Comparison of ENCODE assay signal across 23 cellular contexts in genomic region chr7:33701189-33701740, GRCh38.
DNase-seq lines count a peak whose midpoint lies in the region; FAIRE-seq and TF ChIP-seq lines count a peak whose summit lies in the region.
"Had no signal": no experiment of that assay in that cellular context is flagged by ENCODE, and none has a peak within 500 bp of the region (broad histone marks: within the 10 kb centered on the region; RNA-seq: fewer than 3 reads in every experiment).

No MANE protein-coding gene starts in this region.

- TF ChIP-seq POLR2A in breast epithelium (IDR thresholded peaks at IDR 0.05) (no peak), esophagus squamous epithelium (IDR thresholded peaks at IDR 0.05) (no peak)

- H3K4me1 ChIP-seq in HEK293 (ENCODE audit: control insufficient read depth, insufficient read depth, low read length) (no peaks in the 10 kb centered on the region), breast epithelium (no peaks in the 10 kb centered on the region), esophagus squamous epithelium (no peaks in the 10 kb centered on the region)
- H3K4me1 ChIP-seq: A549; BE2C; BLaER1 treated with 17β-estradiol and CSF1 and Interleukin-3, amounts not matched to agents 10 nM and 100 nM had no signal

- H3K27me3 ChIP-seq in bronchial epithelial cell (ENCODE audit: control insufficient read depth, insufficient read depth, low read length): no peaks in the 10 kb centered on the region
- H3K27me3 ChIP-seq in breast epithelium: no peaks in the 10 kb centered on the region
- H3K27me3 ChIP-seq in esophagus squamous epithelium: no peaks in the 10 kb centered on the region
- H3K27me3 ChIP-seq: BE2C; BLaER1 treated with 17β-estradiol and CSF1 and Interleukin-3, amounts not matched to agents 10 nM and 100 nM had no signal

- CTCF ChIA-PET in HEK293 (lab: Yijun Ruan, JAX) (no interaction called here), HEK293T (lab: Yijun Ruan, JAX) (interaction anchor here (1.0 kb wide), 1 partner anchor 16 kb away, joined by 3 read pairs; no protein-coding TSS in a partner anchor)

- peak; percentile 60 for FAIRE-seq in bronchial epithelial cell (lab: Jason Lieb, UNC)
- FAIRE-seq: A549, D721Med, GM12891, GM18507 had no signal

- H3K9me3 Mint-ChIP-seq in immature natural killer cell: peaks cover 0 to 37% (median 12%) of the 10 kb centered on the region in 6 donors

- POLR2A ChIA-PET in HEK293 (lab: Yijun Ruan, JAX): no interaction called here
- POLR2A ChIA-PET in HEK293T (lab: Yijun Ruan, JAX): interaction anchor here (1.3 kb wide), 1 partner anchor 20 kb away, joined by 3 read pairs; no protein-coding TSS in a partner anchor

- TF ChIP-seq CTCF in HEK293 (tag by site-specific recombination; IDR thresholded peaks at IDR 0.05) (no peak), bronchial epithelial cell (IDR thresholded peaks at IDR 0.05; ENCODE audit: insufficient read depth, low read length, severe bottlenecking) (no peak), breast epithelium (IDR thresholded peaks at IDR 0.05) (no peak), esophagus squamous epithelium (IDR thresholded peaks at IDR 0.05) (no peak)

- H3K4me3 ChIP-seq in HEK293 (ENCODE audit: low read depth, low read length): no peak overlapping the region
- no peak overlapping the region for H3K4me3 ChIP-seq in bronchial epithelial cell (ENCODE audit: low read depth, low read length)
- H3K4me3 ChIP-seq in breast epithelium: no peak overlapping the region
- no peak overlapping the region for H3K4me3 ChIP-seq in esophagus squamous epithelium
- H3K4me3 ChIP-seq: A549; BLaER1 treated with 17β-estradiol and CSF1 and Interleukin-3, amounts not matched to agents 10 nM and 100 nM; GM23338 had no signal

- intact Hi-C loops in breast epithelium (cut with DNase I; ENCODE audit: low total_unique reads): no loop called here
- intact Hi-C loops in esophagus squamous epithelium (cut with DNase I): no loop called here

- no peak overlapping the region for H3K27ac ChIP-seq in HEK293 (ENCODE audit: extremely low read depth, low read depth, low read length)
- H3K27ac ChIP-seq in breast epithelium: no peak overlapping the region
- H3K27ac ChIP-seq in esophagus squamous epithelium: no peak overlapping the region
- H3K27ac ChIP-seq: A549; BLaER1 treated with 17β-estradiol and CSF1 and Interleukin-3, amounts not matched to agents 10 nM and 100 nM had no signal

- peak overlapping the region; percentile 36 to 99 (median 94) for H3K27ac Mint-ChIP-seq in immature natural killer cell
- H3K27ac Mint-ChIP-seq: CD14-positive monocyte; CD4-positive, alpha-beta T cell; CD8-positive, alpha-beta memory T cell; GM23338; H9 had no signal

- H3K9me3 ChIP-seq in HEK293 (ENCODE audit: control insufficient read depth, insufficient read depth, low read depth, low read length): no peaks in the 10 kb centered on the region
- peaks cover 20 to 26% of the 10 kb centered on the region in 2 donors for H3K9me3 ChIP-seq in breast epithelium
- H3K9me3 ChIP-seq in esophagus squamous epithelium: peaks cover 0 to 14% (median 3%) of the 10 kb centered on the region in 3 donors
- H3K9me3 ChIP-seq: BE2C had no signal

- peak overlapping the region in 4 of 5 donors; percentile 22 to 87 (median 40) for H3K4me3 Mint-ChIP-seq in immature natural killer cell
- H3K4me3 Mint-ChIP-seq: CD14-positive monocyte; CD4-positive, alpha-beta T cell; CD8-positive, alpha-beta memory T cell; GM23338; H9 had no signal

- WGBS in esophagus squamous epithelium, 2 donors: 68 to 79% methylated on average over 7 of the region's 7 CpGs

- H3K4me1 Mint-ChIP-seq in immature natural killer cell: peaks cover 71 to 72% of the 10 kb centered on the region in 2 donors
- H3K4me1 Mint-ChIP-seq: CD14-positive monocyte had no signal

- H3K36me3 ChIP-seq in HEK293 (ENCODE audit: control insufficient read depth in 2 of 2, insufficient read depth in 1 of 2, low read length in 2 of 2): no peaks in the 10 kb centered on the region
- H3K36me3 ChIP-seq in bronchial epithelial cell (ENCODE audit: control insufficient read depth, insufficient read depth, low read length): no peaks in the 10 kb centered on the region
- no peaks in the 10 kb centered on the region for H3K36me3 ChIP-seq in breast epithelium
- no peaks in the 10 kb centered on the region for H3K36me3 ChIP-seq in esophagus squamous epithelium
- H3K36me3 ChIP-seq: BE2C had no signal

- peaks cover 0 to 1% (median 0%) of the 10 kb centered on the region in 3 donors for H3K27me3 Mint-ChIP-seq in immature natural killer cell (ENCODE audit: low read depth in 3 of 3)
- H3K27me3 Mint-ChIP-seq: CD4-positive, alpha-beta T cell; CD8-positive, alpha-beta memory T cell had no signal

- DNase-seq in bronchial epithelial cell (ENCODE audit: low read depth) (no peak), immature natural killer cell (no peak), breast epithelium (ENCODE audit: low spot score in 2 of 2) (no peak), HEK293T (ENCODE audit: extremely low spot score) (no peak), esophagus squamous epithelium (lab: John Stamatoyannopoulos, UW) (no peak)
- DNase-seq: 8988T; ACHN; AML-193; BE2C; CD4-positive, alpha-beta T cell; CD8-positive, alpha-beta memory T cell; DMS53; DMS79 treated with DMSO at 0.1 percent for 48 hours; GF-D8; H9 had no signal

- peaks cover 13 to 16% (median 16%) of the 10 kb centered on the region in 3 donors for H3K36me3 Mint-ChIP-seq in immature natural killer cell
- H3K36me3 Mint-ChIP-seq: CD14-positive monocyte had no signal

TF ChIP-seq in HEK293, 187 proteins besides CTCF, POLR2A, EP300 and RAD21 (continues in another document):
- TF ChIP-seq ZBTB48 (tag by site-specific recombination; IDR thresholded peaks at IDR 0.05) (no peak), ZNF148 (tag by site-specific recombination; IDR thresholded peaks at IDR 0.05; ENCODE audit: borderline replicate concordance) (no peak), SETDB1 (IDR thresholded peaks at IDR 0.05; ENCODE audit: insufficient read length, low read length) (peak; percentile 77), ZNF76 (tag by site-specific recombination; IDR thresholded peaks at IDR 0.05; ENCODE audit: borderline replicate concordance, low read depth) (no peak)
- TF ChIP-seq, protein P1, sequence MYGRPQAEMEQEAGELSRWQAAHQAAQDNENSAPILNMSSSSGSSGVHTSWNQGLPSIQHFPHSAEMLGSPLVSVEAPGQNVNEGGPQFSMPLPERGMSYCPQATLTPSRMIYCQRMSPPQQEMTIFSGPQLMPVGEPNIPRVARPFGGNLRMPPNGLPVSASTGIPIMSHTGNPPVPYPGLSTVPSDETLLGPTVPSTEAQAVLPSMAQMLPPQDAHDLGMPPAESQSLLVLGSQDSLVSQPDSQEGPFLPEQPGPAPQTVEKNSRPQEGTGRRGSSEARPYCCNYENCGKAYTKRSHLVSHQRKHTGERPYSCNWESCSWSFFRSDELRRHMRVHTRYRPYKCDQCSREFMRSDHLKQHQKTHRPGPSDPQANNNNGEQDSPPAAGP (tag by site-specific recombination; IDR thresholded peaks at IDR 0.05): no peak

TF ChIP-seq in HEK293T, 16 proteins besides CTCF, POLR2A, EP300 and RAD21:
- TF ChIP-seq SP1 (IDR thresholded peaks at IDR 0.05) (no peak), L3MBTL2 (conservative IDR thresholded peaks at IDR 0.05) (no peak), ZNF384 (IDR thresholded peaks at IDR 0.05) (no peak), NFRKB (IDR thresholded peaks at IDR 0.05) (no peak), SUZ12 (IDR thresholded peaks at IDR 0.05) (no peak), LEF1 (IDR thresholded peaks at IDR 0.05; ENCODE audit: borderline replicate concordance) (no peak), TARDBP (IDR thresholded peaks at IDR 0.05) (no peak), PKNOX1 (IDR thresholded peaks at IDR 0.05) (no peak)
TF ChIP-seq in HEK293T: peak in this region for 0.
